In genomic region chr1:209208648-209209047, GRCh38 we compare ENCODE assay signal across 13 cellular contexts.
"Had no signal": no experiment of that assay in that cellular context is flagged by ENCODE, and none has a peak within 500 bp of the region (broad histone marks: within the 10 kb centered on the region; RNA-seq: fewer than 3 reads in every experiment).

No MANE protein-coding gene starts in this region.

- H3K27me3 ChIP-seq: right atrium auricular region had no signal

- H3K27ac Mint-ChIP-seq: activated CD4-positive, alpha-beta memory T cell treated with anti-CD3 and anti-CD28 coated beads for 36 hours; activated naive CD8-positive, alpha-beta T cell treated with anti-CD3 and anti-CD28 coated beads for 36 hours had no signal

- DNase-seq: activated CD4-positive, alpha-beta memory T cell treated with anti-CD3 and anti-CD28 coated beads for 36 hours; activated CD4-positive, alpha-beta T cell treated with anti-CD3 and anti-CD28 coated beads for 1 hour; activated gamma-delta T cell treated with Interleukin-2 at 50 U/mL for 16 hours; activated naive CD8-positive, alpha-beta T cell treated with anti-CD3 and anti-CD28 coated beads for 36 hours; activated T-cell treated with anti-CD3 and anti-CD28 coated beads, Interleukin-2, amount 50 U/mL, for 48 hours; esophagus squamous epithelium; foreskin fibroblast; left ventricle myocardium inferior; mesendoderm; tibial artery had no signal

- H3K27ac ChIP-seq: cardiac muscle cell, esophagus squamous epithelium, left ventricle myocardium inferior, right atrium auricular region, skin epidermis, tibial artery had no signal

- H3K36me3 ChIP-seq: cardiac muscle cell, esophagus squamous epithelium, left ventricle myocardium inferior, right atrium auricular region, tibial artery had no signal

- H3K36me3 Mint-ChIP-seq: activated CD4-positive, alpha-beta memory T cell treated with anti-CD3 and anti-CD28 coated beads for 36 hours; activated naive CD8-positive, alpha-beta T cell treated with anti-CD3 and anti-CD28 coated beads for 36 hours had no signal

- H3K4me3 Mint-ChIP-seq: activated CD4-positive, alpha-beta memory T cell treated with anti-CD3 and anti-CD28 coated beads for 36 hours; activated naive CD8-positive, alpha-beta T cell treated with anti-CD3 and anti-CD28 coated beads for 36 hours had no signal

- H3K9me3 ChIP-seq: esophagus squamous epithelium, left ventricle myocardium inferior, right atrium auricular region, tibial artery had no signal

- H3K9me3 Mint-ChIP-seq: activated CD4-positive, alpha-beta memory T cell treated with anti-CD3 and anti-CD28 coated beads for 36 hours; activated naive CD8-positive, alpha-beta T cell treated with anti-CD3 and anti-CD28 coated beads for 36 hours had no signal
